28 cellular contexts compared by ENCODE assay signal in genomic region chr11:13450832-13451397, GRCh38. TPM values are rescaled to one million over a fixed set of nuclear protein-coding genes. Genes with fewer than 3 reads are reported as not detected.
DNase-seq lines count a peak whose midpoint lies in the region; ATAC-seq, FAIRE-seq and TF ChIP-seq lines count a peak whose summit lies in the region.
"Had no signal": no experiment of that assay in that cellular context is flagged by ENCODE, and none has a peak within 500 bp of the region (broad histone marks: within the 10 kb centered on the region; RNA-seq: fewer than 3 reads in every experiment).

No MANE protein-coding gene starts in this region.

- RAD21 ChIA-PET in GM12878 (lab: Charles Lee; ENCODE audit: unreplicated experiment) = interaction anchor here (1.1 to 5.1 kb wide), 2 partner anchors 9 to 11 kb away, joined by 4 to 30 read pairs; partner anchors contain the start of gene BTBD10

- H3K4me3 ChIP-seq in right lobe of liver (no peak overlapping the region), HepG2 (replicated peaks in 1 of 3; ENCODE audit: insufficient read depth in 1 of 3, low read depth in 2 of 3, low read length in 3 of 3) (no peak overlapping the region), GM12878 (no peak overlapping the region)
- H3K4me3 ChIP-seq: esophagus squamous epithelium, gastroesophageal sphincter had no signal

- no peak overlapping the region for H3K4me2 ChIP-seq in HepG2 (ENCODE audit: low read depth, low read length)
- peak overlapping the region; percentile 17; the same call in 1 of the 2 replicates for H3K4me2 ChIP-seq in GM12878 (ENCODE audit: control insufficient read depth, insufficient read depth)

- CTCF ChIA-PET in HepG2 (lab: Yijun Ruan, JAX; ENCODE audit: low intra/inter-chr PET ratio, low total read pairs) (no interaction called here), GM12878 (lab: Yijun Ruan, JAX) (interaction anchor here (0.7 to 1.5 kb wide), 8 partner anchors 9 to 67 kb away, joined by 3 to 5 read pairs (median 3); partner anchors contain the start of gene BTBD10)

- H3K27ac ChIP-seq in right lobe of liver (no peak overlapping the region), HepG2 (ENCODE audit: extremely low read length, insufficient read depth, low read length) (no peak overlapping the region), GM12878 (ENCODE audit: control insufficient read depth, insufficient read depth) (0 out of 2 replicates have a peak overlapping the region, but pooled peaks have one; percentile 34)
- H3K27ac ChIP-seq: esophagus squamous epithelium, gastroesophageal sphincter, parathyroid adenoma had no signal

- ATAC-seq in right lobe of liver = peak; percentile 63 to 66 (median 64)
- ATAC-seq in HepG2 = no peak
- peak; percentile 74 for ATAC-seq in HG02870 (IDR thresholded peaks at IDR 0.05; ENCODE audit: unreplicated experiment)
- ATAC-seq in GM12878 = peak; percentile 53
- ATAC-seq: activated naive CD4-positive, alpha-beta T cell treated with anti-CD3 and anti-CD28 coated beads, Interleukin-2, amount 50 U/mL, for 72 hours; gastroesophageal sphincter; PC-3; sciatic nerve had no signal

- no peak for FAIRE-seq in HepG2 (lab: Jason Lieb, UNC)
- no peak for FAIRE-seq in GM12878 (lab: Jason Lieb, UNC)
- FAIRE-seq: keratinocyte had no signal

- no peak for TF ChIP-seq CTCF in right lobe of liver (IDR thresholded peaks at IDR 0.05)
- no peak for TF ChIP-seq CTCF in HepG2 (CRISPR knock-in tag; IDR thresholded peaks at IDR 0.05)
- TF ChIP-seq CTCF in GM12878 (IDR thresholded peaks at IDR 0.05 in 2 of 3, conservative IDR thresholded peaks at IDR 0.05 in 1 of 3; ENCODE audit: control insufficient read depth in 2 of 3, extremely low read depth in 1 of 3, insufficient read depth in 1 of 3, low read depth in 3 of 3, low read length in 3 of 3) = no peak
- TF ChIP-seq CTCF in GM13977 (IDR thresholded peaks at IDR 0.05; ENCODE audit: extremely low read depth, insufficient read depth, missing control alignments) = no peak

- H3K79me2 ChIP-seq in HepG2 (ENCODE audit: insufficient read depth, low read length) (peaks cover 4% of the 10 kb centered on the region), GM12878 (ENCODE audit: control insufficient read depth, insufficient read depth, low read length) (peaks cover 10% of the 10 kb centered on the region)

- peaks cover 0 to 16% (median 4%) of the 10 kb centered on the region in 4 donors for H3K4me1 ChIP-seq in right lobe of liver
- no peaks in the 10 kb centered on the region for H3K4me1 ChIP-seq in HepG2 (ENCODE audit: insufficient read depth, low read length)
- H3K4me1 ChIP-seq in GM12878 (ENCODE audit: control insufficient read depth, insufficient read depth, low read length) = no peaks in the 10 kb centered on the region; the same call in 1 of the 2 replicates
- H3K4me1 ChIP-seq: parathyroid adenoma had no signal

- DNase-seq in right lobe of liver = no peak
- no peak for DNase-seq in HepG2 (ENCODE audit: low spot score)
- no peak for DNase-seq in GM12878 (ENCODE audit: low read depth, low spot score)
- no peak for DNase-seq in stimulated activated CD4-positive, alpha-beta T cell treated with anti-CD3 and anti-CD28 coated beads, Interleukin-4, amount 100 ng/mL, for 4 hours
- no peak for DNase-seq in Ammon's horn (ENCODE audit: low spot score)
- no peak for DNase-seq in kidney tubule cell (ENCODE audit: low spot score)
- no peak for DNase-seq in GM13977 (ENCODE audit: low spot score)
- DNase-seq: activated T-cell treated with anti-CD3 and anti-CD28 coated beads, Interleukin-2, amount 50 U/mL, for 24 hours; DMS79 treated with DMSO at 0.1 percent for 48 hours; effector memory CD4-positive, alpha-beta T cell; esophagus squamous epithelium; HFFc6; mammary epithelial cell; MV-4-11; NCI-H187; NCI-H345; NCI-H82; PC-3; SHP77 treated with DMSO at 0.1 percent for 48 hours; stimulated activated CD4-positive, alpha-beta T cell treated with anti-CD3 and anti-CD28 coated beads, Interleukin-15, amount 100 ng/mL, for 24 hours had no signal

- no peaks in the 10 kb centered on the region for H3K9me3 ChIP-seq in right lobe of liver
- no peaks in the 10 kb centered on the region for H3K9me3 ChIP-seq in HepG2 (ENCODE audit: low read length)
- peaks cover 2% of the 10 kb centered on the region; the same call in 2 of the 3 replicates for H3K9me3 ChIP-seq in GM12878 (replicated peaks; ENCODE audit: control insufficient read depth, insufficient read depth, low read length)
- H3K9me3 ChIP-seq: esophagus squamous epithelium, gastroesophageal sphincter had no signal

- POLR2A ChIA-PET in HepG2 (lab: Yijun Ruan, JAX) (interaction anchor here (1.5 kb wide), 1 partner anchor 12 kb away, joined by 6 read pairs; the partner anchor contains the start of gene BTBD10), GM12878 (lab: Charles Lee) (interaction anchor here (0.6 to 2.5 kb wide), 6 partner anchors 9 to 287 kb away, joined by 3 to 9 read pairs (median 3); partner anchors contain the start of gene BTBD10)

- H2AFZ ChIP-seq in HepG2 (ENCODE audit: low read length) (no peak overlapping the region), GM12878 (ENCODE audit: control insufficient read depth, low read depth, low read length) (no peak overlapping the region)
- H2AFZ ChIP-seq: parathyroid adenoma had no signal

- TF ChIP-seq RAD21 in HepG2 (CRISPR knock-in tag; IDR thresholded peaks at IDR 0.05) = no peak
- no peak for TF ChIP-seq RAD21 in GM12878 (IDR thresholded peaks at IDR 0.05; ENCODE audit: insufficient read depth, low read depth, low read length)

- TF ChIP-seq POLR2A in right lobe of liver (IDR thresholded peaks at IDR 0.05) (no peak), HepG2 (IDR thresholded peaks at IDR 0.05; ENCODE audit: insufficient read depth in 1 of 2, low read depth in 2 of 2, low read length in 2 of 2) (no peak), GM12878 (IDR thresholded peaks at IDR 0.05; ENCODE audit: low read depth, low read length) (no peak)

- SMC1A ChIA-PET in GM12878 (lab: Charles Lee; ENCODE audit: uncharacterized antibody, unreplicated experiment) = interaction anchor here (1.0 to 2.9 kb wide), 7 partner anchors 9 to 33 kb away, joined by 3 to 19 read pairs (median 7); partner anchors contain the start of gene BTBD10

- intact Hi-C loops in right lobe of liver (cut with DNase I) (no loop called here), HepG2 (cut with micrococcal nuclease; ENCODE audit: unreplicated experiment) (no loop called here), GM12878 (cut with micrococcal nuclease; ENCODE audit: unreplicated experiment) (no loop called here)

- no peak overlapping the region for H3K9ac ChIP-seq in HepG2 (ENCODE audit: insufficient read depth, low read depth, low read length)
- no peak overlapping the region for H3K9ac ChIP-seq in GM12878 (ENCODE audit: control insufficient read depth, insufficient read depth, low read length)
- H3K9ac ChIP-seq: parathyroid adenoma had no signal

- H3K36me3 ChIP-seq in right lobe of liver (no peaks in the 10 kb centered on the region), HepG2 (replicated peaks in 1 of 2; ENCODE audit: control insufficient read depth in 1 of 2, insufficient read depth in 2 of 2, low read length in 2 of 2) (no peaks in the 10 kb centered on the region), GM12878 (ENCODE audit: control insufficient read depth in 2 of 2, insufficient read depth in 2 of 2, low read length in 1 of 2) (no peaks in the 10 kb centered on the region)
- H3K36me3 ChIP-seq: gastroesophageal sphincter had no signal

- no peaks in the 10 kb centered on the region for H4K20me1 ChIP-seq in HepG2 (ENCODE audit: insufficient read depth, low read length)
- H4K20me1 ChIP-seq in GM12878 (ENCODE audit: control insufficient read depth, insufficient read depth) = no peaks in the 10 kb centered on the region

- no peak for TF ChIP-seq EP300 in HepG2 (IDR thresholded peaks at IDR 0.05; ENCODE audit: low read depth in 2 of 2, low read length in 2 of 2)
- TF ChIP-seq EP300 in HepG2 (CRISPR knock-in tag; IDR thresholded peaks at IDR 0.05; ENCODE audit: borderline replicate concordance) = no peak
- TF ChIP-seq EP300 in GM12878 (IDR thresholded peaks at IDR 0.05; ENCODE audit: borderline replicate concordance in 1 of 2, control insufficient read depth in 1 of 2, low read depth in 2 of 2, low read length in 2 of 2) = no peak

- in situ Hi-C loops in HepG2 (cut with HindIII; ENCODE audit: extremely low pct_ligation_motif_present, low pct_unique_long_range_greater_than_20kb) (no loop called here), GM12878 (cut with MboI) (no loop called here), GM13977 (cut with MboI; ENCODE audit: low pct_unique_long_range_greater_than_20kb, low sequenced_read_pairs, unreplicated experiment) (no loop called here)

- 29% methylated on average over 1 of the region's 2 CpGs for WGBS in right lobe of liver (ENCODE audit: insufficient coverage, low coverage, low lambda C conversion rate, missing lambda C conversion rate)
- WGBS in HepG2 (ENCODE audit: low lambda C conversion rate) = 87% methylated on average over 2 of the region's 2 CpGs
- WGBS in GM12878 (ENCODE audit: insufficient coverage, insufficient replicate concordance, low lambda C conversion rate, missing lambda C conversion rate) = 73% methylated on average over 2 of the region's 2 CpGs

- BruUV-seq in HepG2 (replicated peaks; lab: Mats Ljungman, UMichigan) (no TSS peak), GM12878 (replicated peaks; lab: Mats Ljungman, UMichigan) (no TSS peak)

- H3K27me3 ChIP-seq in right lobe of liver (no peaks in the 10 kb centered on the region), HepG2 (ENCODE audit: control insufficient read depth in 1 of 2, insufficient read depth in 2 of 2, low read length in 2 of 2) (no peaks in the 10 kb centered on the region; a peak in 1 of 5 replicates), GM12878 (replicated peaks in 1 of 2; ENCODE audit: control insufficient read depth in 2 of 2, insufficient read depth in 2 of 2, low read length in 1 of 2) (no peaks in the 10 kb centered on the region)
- H3K27me3 ChIP-seq: esophagus squamous epithelium, gastroesophageal sphincter had no signal

RNA-seq across cellular contexts. Expression of gene BTBD10, which starts 12.1 kb away (rescaled TPM):
- total RNA-seq in right lobe of liver = 10 to 100 TPM in 1 of 6 experiments, 1 to 10 TPM in 5; 4.8 to 11.0 (median 7.3) TPM
- 26.6 and 37.0 TPM in 2 replicates for total RNA-seq in HepG2 (2016; rRNA removed; fragmentation: Illumina TruSeq; extraction: Trizol)
- 50.4 and 58.1 TPM in 2 replicates for total RNA-seq in HepG2 (2016; cell fraction: cytosol; rRNA removed; fragmentation: Illumina TruSeq; extraction: Trizol; ENCODE audit: low read depth)
- total RNA-seq in HepG2 (2016; cell fraction: insoluble cytoplasmic fraction; rRNA removed; fragmentation: Illumina TruSeq; extraction: Trizol) = 25.7 and 37.4 TPM in 2 replicates
- total RNA-seq in HepG2 (2016; cell fraction: membrane; rRNA removed; fragmentation: Illumina TruSeq; extraction: Trizol) = 31.8 and 33.6 TPM in 2 replicates
- total RNA-seq in HepG2 (2016; cell fraction: nucleus; rRNA removed; fragmentation: Illumina TruSeq; extraction: Trizol) = 16.6 and 16.8 TPM in 2 replicates
- polyA plus RNA-seq in HepG2 (2011; rRNA removed) = 9.0 and 9.8 TPM in 2 replicates
- 4.9 and 7.3 TPM in 2 replicates for polyA plus RNA-seq in HepG2 (2011; cell fraction: cytosol; rRNA removed)
- 2.9 and 4.9 TPM in 2 replicates for polyA plus RNA-seq in HepG2 (2011; cell fraction: nucleus; rRNA removed)
- 8.5 and 9.6 TPM in 2 replicates for polyA plus RNA-seq in HepG2 (2012)
- 3.1 TPM in 2 replicates for polyA plus RNA-seq in HepG2 (2016; cell fraction: cytosol; fragmentation: Illumina TruSeq; extraction: Trizol; ENCODE audit: low read depth)
- 26.9 and 29.0 TPM in 2 replicates for polyA plus RNA-seq in HepG2 (2016; cell fraction: insoluble cytoplasmic fraction; fragmentation: Illumina TruSeq; extraction: Trizol; ENCODE audit: low read depth)
- polyA plus RNA-seq in HepG2 (2016; cell fraction: membrane; fragmentation: Illumina TruSeq; extraction: Trizol; ENCODE audit: low read depth) = 8.0 and 8.4 TPM in 2 replicates
- 10.4 and 10.9 TPM in 2 replicates for polyA plus RNA-seq in HepG2 (2016; cell fraction: nucleus; fragmentation: Illumina TruSeq; extraction: Trizol; ENCODE audit: insufficient read depth, low read depth)
- 18.5 and 18.6 TPM in 2 replicates for polyA minus RNA-seq in HepG2 (2011; rRNA and poly(A)+ RNA removed; ENCODE audit: low replicate concordance)
- polyA minus RNA-seq in HepG2 (2011; cell fraction: cytosol; rRNA and poly(A)+ RNA removed) = 13.4 and 16.3 TPM in 2 replicates
- polyA minus RNA-seq in HepG2 (2011; cell fraction: nucleus; rRNA and poly(A)+ RNA removed) = 27.8 and 29.5 TPM in 2 replicates
- total RNA-seq in GM12878 (2013; cell fraction: nucleolus; rRNA removed) = 37.4 and 41.3 TPM in 2 replicates
- total RNA-seq in GM12878 (2014; rRNA removed) = 24.1 and 30.5 TPM in 2 replicates
- 32.1 and 32.6 TPM in 2 replicates for total RNA-seq in GM12878 (2014; rRNA removed; fragmentation: Illumina TruSeq; extraction: Trizol)
- 19.0 and 20.8 TPM in 2 replicates for total RNA-seq in GM12878 (2021)
- 12.7 TPM for polyA plus RNA-seq in GM12878 (2011; ENCODE audit: low read depth)
- polyA plus RNA-seq in GM12878 (2011; rRNA removed) = 38.8 and 55.9 TPM in 2 replicates
- 16.3 and 19.1 TPM in 2 replicates for polyA plus RNA-seq in GM12878 (2011; cell fraction: cytosol; rRNA removed)
- 21.3 and 23.0 TPM in 2 replicates for polyA plus RNA-seq in GM12878 (2011; cell fraction: nucleus; rRNA removed)
- 11.5 and 14.6 TPM in 2 replicates for polyA plus RNA-seq in GM12878 (2012)
- 28.2 and 32.8 TPM in 2 replicates for polyA plus RNA-seq in GM12878 (2014; fragmentation: Illumina TruSeq; extraction: Trizol)
- polyA plus RNA-seq in GM12878 (2014; fragmentation: Nextera tagmentation; extraction: Ambion mirVana) = 10 to 100 TPM; 25.4 to 25.6 TPM
- 20.0 and 22.7 TPM in 2 replicates for polyA plus RNA-seq in GM12878 (2014; rRNA removed)
- polyA plus RNA-seq in GM12878 (2016; fragmentation: Nextera tagmentation; extraction: Ambion mirVana) = 10 to 100 TPM; 32.4 to 35.1 TPM
- polyA minus RNA-seq in GM12878 (2011; rRNA and poly(A)+ RNA removed) = 48.4 and 101 TPM in 2 replicates
- 17.9 and 19.2 TPM in 2 replicates for polyA minus RNA-seq in GM12878 (2011; cell fraction: cytosol; rRNA and poly(A)+ RNA removed)
- polyA minus RNA-seq in GM12878 (2011; cell fraction: nucleus; rRNA and poly(A)+ RNA removed) = 19.7 and 29.9 TPM in 2 replicates

RNA-seq across cellular contexts. Expression of gene PTH, which starts 44.9 kb away (rescaled TPM):
- total RNA-seq in right lobe of liver (not detected), HepG2 (2016; rRNA removed; fragmentation: Illumina TruSeq; extraction: Trizol) (not detected in 2 replicates), GM12878 (2014; rRNA removed) (not detected in 2 replicates), GM12878 (2014; rRNA removed; fragmentation: Illumina TruSeq; extraction: Trizol) (not detected in 2 replicates), GM12878 (2021) (not detected in 2 replicates)
- not detected in 2 replicates for total RNA-seq in HepG2 (2016; cell fraction: cytosol; rRNA removed; fragmentation: Illumina TruSeq; extraction: Trizol; ENCODE audit: low read depth)
- total RNA-seq in HepG2 (2016; cell fraction: insoluble cytoplasmic fraction; rRNA removed; fragmentation: Illumina TruSeq; extraction: Trizol) = not detected in 2 replicates
- total RNA-seq in HepG2 (2016; cell fraction: membrane; rRNA removed; fragmentation: Illumina TruSeq; extraction: Trizol) = not detected in 2 replicates
- not detected in 2 replicates for total RNA-seq in HepG2 (2016; cell fraction: nucleus; rRNA removed; fragmentation: Illumina TruSeq; extraction: Trizol)
- polyA plus RNA-seq in HepG2 (2011; rRNA removed) (not detected in 2 replicates), GM12878 (2011; rRNA removed) (not detected in 2 replicates), GM12878 (2014; fragmentation: Illumina TruSeq; extraction: Trizol) (not detected in 2 replicates), GM12878 (2014; fragmentation: Nextera tagmentation; extraction: Ambion mirVana) (not detected), GM12878 (2014; rRNA removed) (not detected in 2 replicates), GM12878 (2016; fragmentation: Nextera tagmentation; extraction: Ambion mirVana) (not detected)
- polyA plus RNA-seq in HepG2 (2011; cell fraction: cytosol; rRNA removed) = not detected in 2 replicates
- not detected in 2 replicates for polyA plus RNA-seq in HepG2 (2011; cell fraction: nucleus; rRNA removed)
- not detected in 2 replicates for polyA plus RNA-seq in HepG2 (2012)
- polyA plus RNA-seq in HepG2 (2016; cell fraction: cytosol; fragmentation: Illumina TruSeq; extraction: Trizol; ENCODE audit: low read depth) = not detected in 2 replicates
- polyA plus RNA-seq in HepG2 (2016; cell fraction: insoluble cytoplasmic fraction; fragmentation: Illumina TruSeq; extraction: Trizol; ENCODE audit: low read depth) = not detected in 2 replicates
- not detected in 2 replicates for polyA plus RNA-seq in HepG2 (2016; cell fraction: membrane; fragmentation: Illumina TruSeq; extraction: Trizol; ENCODE audit: low read depth)
- polyA plus RNA-seq in HepG2 (2016; cell fraction: nucleus; fragmentation: Illumina TruSeq; extraction: Trizol; ENCODE audit: insufficient read depth, low read depth) = not detected in 2 replicates
- not detected in 2 replicates for polyA minus RNA-seq in HepG2 (2011; rRNA and poly(A)+ RNA removed; ENCODE audit: low replicate concordance)
- polyA minus RNA-seq in HepG2 (2011; cell fraction: cytosol; rRNA and poly(A)+ RNA removed) = not detected in 2 replicates
- not detected in 2 replicates for polyA minus RNA-seq in HepG2 (2011; cell fraction: nucleus; rRNA and poly(A)+ RNA removed)
- total RNA-seq in GM12878 (2013; cell fraction: nucleolus; rRNA removed) = not detected in 2 replicates
- not detected for polyA plus RNA-seq in GM12878 (2011; ENCODE audit: low read depth)
- polyA plus RNA-seq in GM12878 (2011; cell fraction: cytosol; rRNA removed) = not detected in 2 replicates
- not detected in 2 replicates for polyA plus RNA-seq in GM12878 (2011; cell fraction: nucleus; rRNA removed)
- not detected in 2 replicates for polyA plus RNA-seq in GM12878 (2012)
- polyA minus RNA-seq in GM12878 (2011; rRNA and poly(A)+ RNA removed) = not detected in 2 replicates
- not detected in 2 replicates for polyA minus RNA-seq in GM12878 (2011; cell fraction: cytosol; rRNA and poly(A)+ RNA removed)
- not detected in 2 replicates for polyA minus RNA-seq in GM12878 (2011; cell fraction: nucleus; rRNA and poly(A)+ RNA removed)
- total RNA-seq: activated naive CD4-positive, alpha-beta T cell treated with anti-CD3 and anti-CD28 coated beads, Interleukin-2, amount 50 U/mL, for 72 hours; cerebellum; esophagus squamous epithelium; gastroesophageal sphincter; HFFc6; mammary epithelial cell; PC-3; sciatic nerve; temporal lobe had no signal
- polyA plus RNA-seq: keratinocyte, mammary epithelial cell had no signal
